In the genomic region with DNA sequence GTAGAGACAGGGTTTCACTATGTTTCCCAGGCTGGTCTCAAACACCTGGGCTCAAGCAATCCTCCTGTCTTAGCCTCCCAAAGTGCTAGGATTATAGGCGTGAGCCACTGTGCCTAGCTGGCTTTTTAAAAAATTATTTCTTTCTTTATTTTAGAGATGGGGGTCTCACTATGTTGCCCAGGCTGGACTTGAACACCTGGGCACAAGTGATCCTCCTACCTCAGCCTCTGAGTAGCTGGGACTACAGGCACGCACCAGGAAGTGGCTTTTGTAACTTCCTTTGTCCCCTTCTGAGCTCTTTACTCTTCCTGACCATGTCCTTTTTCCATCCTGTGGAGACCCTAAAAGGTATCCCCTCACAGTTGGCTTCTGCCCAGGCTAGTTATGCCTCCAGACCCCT, we compare ENCODE assay signal across 14 cellular contexts. TPM values are rescaled to one million over a fixed set of nuclear protein-coding genes. Genes with fewer than 3 reads are reported as not detected.
A peak's percentile ranks its signal among the peaks of the same experiment; 100 is the strongest.
DNase-seq lines count a peak whose midpoint lies in the region; ATAC-seq and TF ChIP-seq lines count a peak whose summit lies in the region.
"Had no signal": no experiment of that assay in that cellular context is flagged by ENCODE, and none has a peak within 500 bp of the region (broad histone marks: within the 10 kb centered on the region; RNA-seq: fewer than 3 reads in every experiment).

No MANE protein-coding gene starts in this region.

- H3K27me3 ChIP-seq in OCI-LY3 (ENCODE audit: low read depth, low read length) (no peaks in the 10 kb centered on the region), neuronal stem cell (ENCODE audit: control insufficient read depth in 3 of 3, insufficient read depth in 3 of 3, low read depth in 1 of 3, low read length in 3 of 3) (peaks cover 0 to 4% (median 0%) of the 10 kb centered on the region in 3 experiments), tibial artery (no peaks in the 10 kb centered on the region)
- H3K27me3 ChIP-seq: SJSA1 had no signal

- no peaks in the 10 kb centered on the region for H3K36me3 Mint-ChIP-seq in activated CD8-positive, alpha-beta T cell treated with anti-CD3 and anti-CD28 coated beads, Interleukin-2, amount 10 ng/mL, durations not matched to agents 7 days and 5 days (ENCODE audit: low read depth)
- H3K36me3 Mint-ChIP-seq in activated CD8-positive, alpha-beta T cell treated with anti-CD3 and anti-CD28 coated beads for 36 hours (ENCODE audit: low read depth): no peaks in the 10 kb centered on the region
- no peaks in the 10 kb centered on the region for H3K36me3 Mint-ChIP-seq in stimulated activated effector memory CD8-positive, alpha-beta T cell treated with anti-CD3 and anti-CD28 coated beads, Interleukin-12 subunit alpha, Interleukin-12 subunit beta, amount 100 ng/mL, for 72 hours

- H2BK5ac ChIP-seq in neuronal stem cell (ENCODE audit: low read length): no peak overlapping the region

- no CpG with 5 or more reads among the region's 2 CpGs for WGBS in neuronal stem cell (ENCODE audit: extremely low coverage in 2 of 2, insufficient read length in 2 of 2, insufficient replicate concordance in 1 of 2), 2 donors

- no peak overlapping the region for H2BK12ac ChIP-seq in neuronal stem cell (ENCODE audit: low read length)

- no peak overlapping the region for H2BK15ac ChIP-seq in neuronal stem cell (ENCODE audit: low read length)

- H2BK120ac ChIP-seq in neuronal stem cell (ENCODE audit: low read depth, low read length): no peak overlapping the region

- H3K27ac Mint-ChIP-seq in activated CD8-positive, alpha-beta T cell treated with anti-CD3 and anti-CD28 coated beads, Interleukin-2, amount 10 ng/mL, durations not matched to agents 7 days and 5 days: peak overlapping the region; percentile 29
- H3K27ac Mint-ChIP-seq in activated CD8-positive, alpha-beta T cell treated with anti-CD3 and anti-CD28 coated beads for 36 hours: no peak overlapping the region
- no peak overlapping the region for H3K27ac Mint-ChIP-seq in stimulated activated effector memory CD8-positive, alpha-beta T cell treated with anti-CD3 and anti-CD28 coated beads, Interleukin-12 subunit alpha, Interleukin-12 subunit beta, amount 100 ng/mL, for 72 hours
- H3K27ac Mint-ChIP-seq: HFFc6 had no signal

- H3K4me3 Mint-ChIP-seq in activated CD8-positive, alpha-beta T cell treated with anti-CD3 and anti-CD28 coated beads, Interleukin-2, amount 10 ng/mL, durations not matched to agents 7 days and 5 days: no peak overlapping the region
- no peak overlapping the region for H3K4me3 Mint-ChIP-seq in activated CD8-positive, alpha-beta T cell treated with anti-CD3 and anti-CD28 coated beads for 36 hours
- no peak overlapping the region for H3K4me3 Mint-ChIP-seq in stimulated activated effector memory CD8-positive, alpha-beta T cell treated with anti-CD3 and anti-CD28 coated beads, Interleukin-12 subunit alpha, Interleukin-12 subunit beta, amount 100 ng/mL, for 72 hours
- H3K4me3 Mint-ChIP-seq: HFFc6 had no signal

- no peak overlapping the region for H3K4me2 ChIP-seq in OCI-LY3 (ENCODE audit: low read length)
- no peak overlapping the region for H3K4me2 ChIP-seq in neuronal stem cell (ENCODE audit: insufficient read depth, low read length, poor library complexity, severe bottlenecking)
- H3K4me2 ChIP-seq: PC-9 had no signal

- H2AK5ac ChIP-seq in neuronal stem cell (ENCODE audit: low read depth, low read length): no peak overlapping the region

- no peak overlapping the region for H4K91ac ChIP-seq in neuronal stem cell (ENCODE audit: low read depth, low read length, poor library complexity)

- H3K27ac ChIP-seq in OCI-LY3 (ENCODE audit: low read length) (no peak overlapping the region), neuronal stem cell (replicated peaks; ENCODE audit: low read length) (no peak overlapping the region), tibial artery (peak overlapping the region; percentile 45 to 84)
- H3K27ac ChIP-seq: HL-60, PC-9, SJSA1 had no signal

- H3K27me3 Mint-ChIP-seq in activated CD8-positive, alpha-beta T cell treated with anti-CD3 and anti-CD28 coated beads, Interleukin-2, amount 10 ng/mL, durations not matched to agents 7 days and 5 days (ENCODE audit: low read depth): peaks cover 16% of the 10 kb centered on the region
- no peaks in the 10 kb centered on the region for H3K27me3 Mint-ChIP-seq in activated CD8-positive, alpha-beta T cell treated with anti-CD3 and anti-CD28 coated beads for 36 hours

- H3K9ac ChIP-seq in OCI-LY3 (ENCODE audit: low read length) (no peak overlapping the region), neuronal stem cell (ENCODE audit: low read depth, low read length, poor library complexity) (no peak overlapping the region)

- peak overlapping the region; percentile 75; the same call in 1 of the 2 replicates for H2AFZ ChIP-seq in OCI-LY3 (ENCODE audit: low read depth, low read length)
- H2AFZ ChIP-seq in neuronal stem cell (ENCODE audit: low read length): no peak overlapping the region
- H2AFZ ChIP-seq: PC-9 had no signal

- no peak overlapping the region for H3K14ac ChIP-seq in neuronal stem cell (ENCODE audit: low read length)

- no peaks in the 10 kb centered on the region for H3K9me3 ChIP-seq in OCI-LY3 (ENCODE audit: insufficient read depth, low read length)
- H3K9me3 ChIP-seq in neuronal stem cell (replicated peaks in 1 of 2; ENCODE audit: control insufficient read depth in 2 of 2, insufficient read depth in 1 of 2, low read depth in 1 of 2, low read length in 2 of 2): no peaks in the 10 kb centered on the region
- H3K9me3 ChIP-seq in tibial artery: no peaks in the 10 kb centered on the region
- H3K9me3 ChIP-seq: SJSA1 had no signal

- TF ChIP-seq CTCF in activated CD8-positive, alpha-beta T cell treated with anti-CD3 and anti-CD28 coated beads for 36 hours (IDR thresholded peaks at IDR 0.05): no peak
- TF ChIP-seq CTCF in OCI-LY3 (IDR thresholded peaks at IDR 0.05; ENCODE audit: low read depth, low read length): no peak
- TF ChIP-seq CTCF in tibial artery (IDR thresholded peaks at IDR 0.05): no peak

- no peaks in the 10 kb centered on the region for H3K79me1 ChIP-seq in neuronal stem cell (ENCODE audit: low read depth, low read length)

- CTCF ChIA-PET in activated CD8-positive, alpha-beta T cell treated with anti-CD3 and anti-CD28 coated beads, Interleukin-2, amount 10 ng/mL, durations not matched to agents 7 days and 5 days (lab: Charles Lee): interaction anchor here (0.6 to 12.0 kb wide), 50 partner anchors 8 to 396 kb away, joined by 3 to 152 read pairs (median 5); a partner anchor contains a TSS
- CTCF ChIA-PET in activated CD8-positive, alpha-beta T cell treated with anti-CD3 and anti-CD28 coated beads for 36 hours (lab: Charles Lee): interaction anchor here (0.6 to 9.2 kb wide), 35 partner anchors 8 to 473 kb away, joined by 3 to 143 read pairs (median 4); a partner anchor contains a TSS

- H3K4me3 ChIP-seq in OCI-LY3 (ENCODE audit: low read length) (no peak overlapping the region), neuronal stem cell (ENCODE audit: low read length in 2 of 2) (no peak overlapping the region), tibial artery (no peak overlapping the region)
- H3K4me3 ChIP-seq: PC-9, SJSA1 had no signal

- H3K36me3 ChIP-seq in OCI-LY3 (replicated peaks; ENCODE audit: low read depth, low read length): no peaks in the 10 kb centered on the region
- no peaks in the 10 kb centered on the region for H3K36me3 ChIP-seq in neuronal stem cell (replicated peaks in 1 of 2; ENCODE audit: control insufficient read depth in 2 of 2, insufficient read depth in 2 of 2, low read length in 2 of 2)
- H3K36me3 ChIP-seq in tibial artery: no peaks in the 10 kb centered on the region
- H3K36me3 ChIP-seq: SJSA1 had no signal

- intact Hi-C loops in activated CD8-positive, alpha-beta T cell treated with anti-CD3 and anti-CD28 coated beads for 36 hours (cut with micrococcal nuclease): no loop called here
- intact Hi-C loops in tibial artery (cut with DNase I; ENCODE audit: low total_unique reads): no loop called here

- H3K4ac ChIP-seq in neuronal stem cell (ENCODE audit: low read length): no peak overlapping the region

- H3K9me3 Mint-ChIP-seq in activated CD8-positive, alpha-beta T cell treated with anti-CD3 and anti-CD28 coated beads, Interleukin-2, amount 10 ng/mL, durations not matched to agents 7 days and 5 days (ENCODE audit: insufficient read depth): no peaks in the 10 kb centered on the region
- no peaks in the 10 kb centered on the region for H3K9me3 Mint-ChIP-seq in activated CD8-positive, alpha-beta T cell treated with anti-CD3 and anti-CD28 coated beads for 36 hours
- H3K9me3 Mint-ChIP-seq in stimulated activated effector memory CD8-positive, alpha-beta T cell treated with anti-CD3 and anti-CD28 coated beads, Interleukin-12 subunit alpha, Interleukin-12 subunit beta, amount 100 ng/mL, for 72 hours: no peaks in the 10 kb centered on the region
- H3K9me3 Mint-ChIP-seq: HFFc6 had no signal

- no peak overlapping the region for H4K8ac ChIP-seq in neuronal stem cell (ENCODE audit: low read depth, low read length)

- H3K23ac ChIP-seq in neuronal stem cell (ENCODE audit: low read depth, low read length, poor library complexity): no peak overlapping the region

- ATAC-seq in activated CD8-positive, alpha-beta T cell treated with anti-CD3 and anti-CD28 coated beads, Interleukin-2, amount 10 ng/mL, durations not matched to agents 7 days and 5 days: no peak
- ATAC-seq in activated CD8-positive, alpha-beta T cell treated with anti-CD3 and anti-CD28 coated beads for 36 hours: no peak
- ATAC-seq in HG02973 (IDR thresholded peaks at IDR 0.05; ENCODE audit: unreplicated experiment) (no peak), HG03095 (IDR thresholded peaks at IDR 0.05; ENCODE audit: unreplicated experiment) (no peak)
- ATAC-seq in stimulated activated effector memory CD8-positive, alpha-beta T cell treated with anti-CD3 and anti-CD28 coated beads, Interleukin-12 subunit alpha, Interleukin-12 subunit beta, amount 100 ng/mL, for 72 hours: no peak

- H3K79me2 ChIP-seq in OCI-LY3 (ENCODE audit: low read length): no peaks in the 10 kb centered on the region

- POLR2A ChIA-PET in activated CD8-positive, alpha-beta T cell treated with anti-CD3 and anti-CD28 coated beads, Interleukin-2, amount 10 ng/mL, durations not matched to agents 7 days and 5 days (lab: Charles Lee): interaction anchor here (1.3 to 2.0 kb wide), 3 partner anchors 114 to 397 kb away, joined by 3 to 6 read pairs (median 4); a partner anchor contains a TSS
- POLR2A ChIA-PET in activated CD8-positive, alpha-beta T cell treated with anti-CD3 and anti-CD28 coated beads for 36 hours (lab: Charles Lee): interaction anchor here (0.8 to 1.1 kb wide), 2 partner anchors 17 to 284 kb away, joined by 3 read pairs; a partner anchor contains a TSS

- peak overlapping the region; percentile 70 for H3K18ac ChIP-seq in neuronal stem cell (ENCODE audit: low read length)

- DNase-seq in activated CD8-positive, alpha-beta T cell treated with anti-CD3 and anti-CD28 coated beads, Interleukin-2, amount 10 ng/mL, durations not matched to agents 7 days and 5 days: no peak
- no peak for DNase-seq in activated CD8-positive, alpha-beta T cell treated with anti-CD3 and anti-CD28 coated beads for 36 hours
- DNase-seq in neuronal stem cell (ENCODE audit: low spot score) (no peak), tibial artery (no peak)
- DNase-seq in stimulated activated effector memory CD8-positive, alpha-beta T cell treated with anti-CD3 and anti-CD28 coated beads, Interleukin-12 subunit alpha, Interleukin-12 subunit beta, amount 100 ng/mL, for 72 hours (ENCODE audit: low spot score in 2 of 2): no peak
- DNase-seq: 8988T, GOT3 had no signal

- H4K20me1 ChIP-seq in OCI-LY3 (ENCODE audit: insufficient read depth, low read length): no peaks in the 10 kb centered on the region

- peaks cover 22% of the 10 kb centered on the region for H3K4me1 Mint-ChIP-seq in activated CD8-positive, alpha-beta T cell treated with anti-CD3 and anti-CD28 coated beads, Interleukin-2, amount 10 ng/mL, durations not matched to agents 7 days and 5 days (ENCODE audit: low read depth)
- peaks cover 15% of the 10 kb centered on the region for H3K4me1 Mint-ChIP-seq in activated CD8-positive, alpha-beta T cell treated with anti-CD3 and anti-CD28 coated beads for 36 hours (ENCODE audit: low read depth)
- H3K4me1 Mint-ChIP-seq in stimulated activated effector memory CD8-positive, alpha-beta T cell treated with anti-CD3 and anti-CD28 coated beads, Interleukin-12 subunit alpha, Interleukin-12 subunit beta, amount 100 ng/mL, for 72 hours: peaks cover 22% of the 10 kb centered on the region

- peaks cover 14% of the 10 kb centered on the region for H3K4me1 ChIP-seq in OCI-LY3 (ENCODE audit: low read length)
- H3K4me1 ChIP-seq in neuronal stem cell (ENCODE audit: control insufficient read depth in 2 of 2, insufficient read depth in 1 of 2, low read depth in 1 of 2, low read length in 2 of 2): peaks cover 0 to 15% of the 10 kb centered on the region in 2 donors
- peaks cover 11 to 49% (median 25%) of the 10 kb centered on the region in 4 donors for H3K4me1 ChIP-seq in tibial artery
- H3K4me1 ChIP-seq: SJSA1 had no signal

RNA-seq across cellular contexts. Expression of a gene that starts 2.1 kb away (rescaled TPM):
- not detected for total RNA-seq in activated CD8-positive, alpha-beta T cell treated with anti-CD3 and anti-CD28 coated beads, Interleukin-2, amount 10 ng/mL, durations not matched to agents 7 days and 5 days
- not detected for total RNA-seq in activated CD8-positive, alpha-beta T cell treated with anti-CD3 and anti-CD28 coated beads for 36 hours
- polyA plus RNA-seq in neuronal stem cell (2013, experiment 1 of 2): 3.9 TPM
- 4.0 TPM for polyA plus RNA-seq in neuronal stem cell (2013, experiment 2 of 2)
- total RNA-seq: SJSA1 had no signal

RNA-seq across cellular contexts. Expression of a gene that starts 12.5 kb away (rescaled TPM):
- total RNA-seq in activated CD8-positive, alpha-beta T cell treated with anti-CD3 and anti-CD28 coated beads, Interleukin-2, amount 10 ng/mL, durations not matched to agents 7 days and 5 days: under 1 TPM in 1 of 2 experiments, not detected in 1; 0.05 TPM
- not detected for total RNA-seq in activated CD8-positive, alpha-beta T cell treated with anti-CD3 and anti-CD28 coated beads for 36 hours
- 0.04 TPM for polyA plus RNA-seq in neuronal stem cell (2013, experiment 1 of 2)
- polyA plus RNA-seq in neuronal stem cell (2013, experiment 2 of 2): 0.04 TPM
- total RNA-seq: SJSA1 had no signal

RNA-seq across cellular contexts. Expression of a gene that starts 52.2 kb away (rescaled TPM):
- 1 to 10 TPM; 3.7 to 4.3 TPM for total RNA-seq in activated CD8-positive, alpha-beta T cell treated with anti-CD3 and anti-CD28 coated beads, Interleukin-2, amount 10 ng/mL, durations not matched to agents 7 days and 5 days
- total RNA-seq in activated CD8-positive, alpha-beta T cell treated with anti-CD3 and anti-CD28 coated beads for 36 hours: 1 to 10 TPM; 3.1 to 4.6 TPM
- 80.7 TPM for polyA plus RNA-seq in neuronal stem cell (2013, experiment 1 of 2)
- polyA plus RNA-seq in neuronal stem cell (2013, experiment 2 of 2): 79.9 TPM

RNA-seq across cellular contexts. Expression of a gene that starts 54.5 kb away (rescaled TPM):
- 1 to 10 TPM; 9.3 to 10.0 TPM for total RNA-seq in activated CD8-positive, alpha-beta T cell treated with anti-CD3 and anti-CD28 coated beads, Interleukin-2, amount 10 ng/mL, durations not matched to agents 7 days and 5 days
- 1 to 10 TPM; 8.8 to 9.8 TPM for total RNA-seq in activated CD8-positive, alpha-beta T cell treated with anti-CD3 and anti-CD28 coated beads for 36 hours
- polyA plus RNA-seq in neuronal stem cell (2013, experiment 1 of 2): 3.1 TPM
- polyA plus RNA-seq in neuronal stem cell (2013, experiment 2 of 2): 3.4 TPM

Comparison
In these comparisons a context has a peak if more than half of its experiments do, and no peak if none do; other contexts are left out.
1. H3K27ac ChIP-seq: peak in tibial artery (2 of 2); none in OCI-LY3 (single experiment) and neuronal stem cell (single experiment).